Comparison of ENCODE assay signal across 17 cellular contexts in genomic region chr5:10545084-10545483, GRCh38. TPM values are rescaled to one million over a fixed set of nuclear protein-coding genes. Genes with fewer than 3 reads are reported as not detected.
DNase-seq lines count a peak whose midpoint lies in the region; ATAC-seq, FAIRE-seq and TF ChIP-seq lines count a peak whose summit lies in the region.
"Had no signal": no experiment of that assay in that cellular context is flagged by ENCODE, and none has a peak within 500 bp of the region (broad histone marks: within the 10 kb centered on the region; RNA-seq: fewer than 3 reads in every experiment).

No MANE protein-coding gene starts in this region.

- no peak for TF ChIP-seq CTCF in HEK293 (tag by site-specific recombination; IDR thresholded peaks at IDR 0.05)

- DNase-seq in adipocyte (ENCODE audit: low read depth) (no peak), sciatic nerve (ENCODE audit: low spot score) (peak; percentile 15), NCI-H2171 treated with DMSO at 0.1 percent for 48 hours (lab: John Stamatoyannopoulos, UW) (no peak), small intestine (no peak)
- no peak for DNase-seq in activated T-helper 2 cell treated with anti-CD3 and anti-CD28 coated beads, Interferon-gamma antibody, Interleukin-2, Interleukin-4, amounts not matched to agents 10 μg/mL and 5 μg/mL and 100 μg/mL, durations not matched to agents 14 hours and 24 hours and 36 hours (ENCODE audit: low spot score)
- DNase-seq: C1 segment of cervical spinal cord; Caco-2; CD4-positive, CD25-positive, alpha-beta regulatory T cell; CD8-positive, alpha-beta T cell; DMS153; DND-41; GOT3 had no signal

- H3K27ac Mint-ChIP-seq in activated T-helper 2 cell treated with anti-CD3 and anti-CD28 coated beads, Interferon-gamma antibody, Interleukin-2, Interleukin-4, amounts not matched to agents 10 μg/mL and 5 μg/mL and 100 μg/mL, durations not matched to agents 14 hours and 24 hours and 36 hours: no peak overlapping the region
- H3K27ac Mint-ChIP-seq: CD4-positive, CD25-positive, alpha-beta regulatory T cell; CD8-positive, alpha-beta T cell had no signal

- CTCF ChIA-PET in HEK293 (lab: Yijun Ruan, JAX): interaction anchor here (0.7 kb wide), 1 partner anchor 51 kb away, joined by 6 read pairs; no protein-coding TSS in a partner anchor

- WGBS in small intestine, 3 donors: 79 to 88% (median 81%) methylated on average over 8 of the region's 8 CpGs

- no peaks in the 10 kb centered on the region for H3K36me3 ChIP-seq in HEK293 (ENCODE audit: control insufficient read depth in 2 of 2, insufficient read depth in 1 of 2, low read length in 2 of 2)
- H3K36me3 ChIP-seq in adipocyte (ENCODE audit: control insufficient read depth, insufficient read depth, low read length, severe bottlenecking): no peaks in the 10 kb centered on the region
- H3K36me3 ChIP-seq in small intestine (ENCODE audit: control insufficient read depth in 2 of 2, insufficient read depth in 2 of 2, low read length in 2 of 2): no peaks in the 10 kb centered on the region
- H3K36me3 ChIP-seq: HAP-1 had no signal

- H3K9ac ChIP-seq in adipocyte (ENCODE audit: low read length): peak overlapping the region; percentile 55

- H3K4me3 Mint-ChIP-seq in activated T-helper 2 cell treated with anti-CD3 and anti-CD28 coated beads, Interferon-gamma antibody, Interleukin-2, Interleukin-4, amounts not matched to agents 10 μg/mL and 5 μg/mL and 100 μg/mL, durations not matched to agents 14 hours and 24 hours and 36 hours (ENCODE audit: low read depth): no peak overlapping the region
- H3K4me3 Mint-ChIP-seq: CD4-positive, CD25-positive, alpha-beta regulatory T cell; CD8-positive, alpha-beta T cell had no signal

- POLR2A ChIA-PET in HEK293 (lab: Yijun Ruan, JAX): interaction anchor here (0.7 to 1.2 kb wide), 2 partner anchors 14 to 91 kb away, joined by 3 read pairs; no protein-coding TSS in a partner anchor

- H3K27me3 Mint-ChIP-seq in activated T-helper 2 cell treated with anti-CD3 and anti-CD28 coated beads, Interferon-gamma antibody, Interleukin-2, Interleukin-4, amounts not matched to agents 10 μg/mL and 5 μg/mL and 100 μg/mL, durations not matched to agents 14 hours and 24 hours and 36 hours (ENCODE audit: low read depth): peaks cover 33% of the 10 kb centered on the region

- H3K9me3 Mint-ChIP-seq in activated T-helper 2 cell treated with anti-CD3 and anti-CD28 coated beads, Interferon-gamma antibody, Interleukin-2, Interleukin-4, amounts not matched to agents 10 μg/mL and 5 μg/mL and 100 μg/mL, durations not matched to agents 14 hours and 24 hours and 36 hours: no peaks in the 10 kb centered on the region
- H3K9me3 Mint-ChIP-seq: CD4-positive, CD25-positive, alpha-beta regulatory T cell; CD8-positive, alpha-beta T cell had no signal

- peaks cover 2% of the 10 kb centered on the region for H3K4me1 Mint-ChIP-seq in activated T-helper 2 cell treated with anti-CD3 and anti-CD28 coated beads, Interferon-gamma antibody, Interleukin-2, Interleukin-4, amounts not matched to agents 10 μg/mL and 5 μg/mL and 100 μg/mL, durations not matched to agents 14 hours and 24 hours and 36 hours (ENCODE audit: low read depth)

- no peak overlapping the region for H3K4me3 ChIP-seq in HEK293 (ENCODE audit: low read depth, low read length)
- H3K4me3 ChIP-seq in adipocyte (ENCODE audit: low read length): no peak overlapping the region
- no peak overlapping the region for H3K4me3 ChIP-seq in small intestine (ENCODE audit: low read depth in 1 of 2, low read length in 2 of 2)
- H3K4me3 ChIP-seq: HAP-1 had no signal

- ATAC-seq in sciatic nerve: no peak
- ATAC-seq: CD8-positive, alpha-beta T cell had no signal

- intact Hi-C loops in sciatic nerve (cut with DNase I): no loop called here
- intact Hi-C loops in activated T-helper 2 cell treated with anti-CD3 and anti-CD28 coated beads, Interferon-gamma antibody, Interleukin-2, Interleukin-4, amounts not matched to agents 10 μg/mL and 5 μg/mL and 100 μg/mL, durations not matched to agents 14 hours and 24 hours and 36 hours (cut with micrococcal nuclease): no loop called here

- H3K27me3 ChIP-seq in adipocyte (replicated peaks; ENCODE audit: control insufficient read depth, insufficient read depth, low read length) (no peaks in the 10 kb centered on the region), small intestine (ENCODE audit: control insufficient read depth in 2 of 2, insufficient read depth in 2 of 2, low read length in 2 of 2) (no peaks in the 10 kb centered on the region)

- no peak for FAIRE-seq in small intestine (lab: Jason Lieb, UNC)
- FAIRE-seq: G401.6, GM12892, H54 had no signal

- no peak overlapping the region for H3K27ac ChIP-seq in HEK293 (ENCODE audit: extremely low read depth, low read depth, low read length)
- H3K27ac ChIP-seq in small intestine (ENCODE audit: low read depth in 1 of 2, low read length in 1 of 2): no peak overlapping the region

- H3K4me1 ChIP-seq in HEK293 (ENCODE audit: control insufficient read depth, insufficient read depth, low read length): no peaks in the 10 kb centered on the region
- H3K4me1 ChIP-seq in adipocyte (ENCODE audit: control insufficient read depth, insufficient read depth, low read length): peaks cover 19% of the 10 kb centered on the region
- H3K4me1 ChIP-seq in small intestine (ENCODE audit: control insufficient read depth in 2 of 2, insufficient read depth in 1 of 2, low read depth in 1 of 2, low read length in 1 of 2): no peaks in the 10 kb centered on the region
- H3K4me1 ChIP-seq: HAP-1 had no signal

- H3K9me3 ChIP-seq in HEK293 (ENCODE audit: control insufficient read depth, insufficient read depth, low read depth, low read length) (no peaks in the 10 kb centered on the region), adipocyte (ENCODE audit: control insufficient read depth, low read length) (no peaks in the 10 kb centered on the region), small intestine (ENCODE audit: control insufficient read depth, low read depth) (no peaks in the 10 kb centered on the region)
- H3K9me3 ChIP-seq: Caco-2, HAP-1 had no signal

- H3K36me3 Mint-ChIP-seq in activated T-helper 2 cell treated with anti-CD3 and anti-CD28 coated beads, Interferon-gamma antibody, Interleukin-2, Interleukin-4, amounts not matched to agents 10 μg/mL and 5 μg/mL and 100 μg/mL, durations not matched to agents 14 hours and 24 hours and 36 hours (ENCODE audit: low read depth): no peaks in the 10 kb centered on the region
- H3K36me3 Mint-ChIP-seq: CD4-positive, CD25-positive, alpha-beta regulatory T cell; CD8-positive, alpha-beta T cell had no signal

TF ChIP-seq in HEK293, 187 proteins besides CTCF, POLR2A, EP300 and RAD21:
- TF ChIP-seq MZF1 (tag by site-specific recombination; IDR thresholded peaks at IDR 0.05; ENCODE audit: borderline replicate concordance) (no peak), OVOL3 (tag by site-specific recombination; IDR thresholded peaks at IDR 0.05) (no peak), ZNF596 (tag by site-specific recombination; IDR thresholded peaks at IDR 0.05) (peak; percentile 99)
TF ChIP-seq in HEK293: peak in this region for 1.

RNA-seq across cellular contexts. Expression of gene ANKRD33B, which starts 18.8 kb away (rescaled TPM):
- 22.6 TPM for total RNA-seq in sciatic nerve
- polyA plus RNA-seq in small intestine: 1 to 10 TPM in 1 of 3 donors, under 1 TPM in 1, not detected in 1; 0.27 to 1.0 TPM
- total RNA-seq in activated T-helper 2 cell treated with anti-CD3 and anti-CD28 coated beads, Interferon-gamma antibody, Interleukin-2, Interleukin-4, amounts not matched to agents 10 μg/mL and 5 μg/mL and 100 μg/mL, durations not matched to agents 14 hours and 24 hours and 36 hours: 31.1 and 31.5 TPM in 2 replicates
